In the genomic region with DNA sequence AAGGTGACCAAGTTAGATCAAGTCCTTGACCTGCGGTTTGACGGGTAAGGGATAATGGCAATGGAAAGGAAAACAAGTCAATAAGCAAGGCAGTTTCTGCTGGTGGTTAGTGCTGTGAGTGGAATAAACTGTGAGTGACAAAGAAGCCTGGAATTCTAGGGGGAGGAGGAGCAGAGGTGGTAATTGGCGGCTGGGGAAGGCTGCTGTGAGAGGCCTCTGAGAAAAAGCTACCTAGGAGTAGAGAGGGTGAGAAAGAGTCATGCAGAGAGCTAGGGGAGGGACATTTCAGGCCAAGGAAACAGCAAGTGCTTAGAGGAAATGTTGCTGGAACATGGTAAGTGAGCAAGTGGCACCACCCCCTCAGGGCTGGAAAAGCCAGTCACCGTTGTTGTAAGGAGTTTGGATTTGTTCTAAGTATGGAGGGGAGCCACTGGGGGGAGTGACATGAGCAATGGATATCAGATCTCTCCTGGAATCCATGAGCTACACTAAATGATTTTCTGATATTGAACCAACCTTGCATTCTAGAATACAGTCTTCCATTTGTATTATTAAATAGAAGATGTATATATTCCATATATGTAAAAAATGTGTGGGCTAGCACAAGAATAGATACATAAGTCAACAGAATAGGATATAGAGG, we compare ENCODE assay signal across 22 cellular contexts. TPM values are rescaled to one million over a fixed set of nuclear protein-coding genes. Genes with fewer than 3 reads are reported as not detected.
A peak's percentile ranks its signal among the peaks of the same experiment; 100 is the strongest.
DNase-seq lines count a peak whose midpoint lies in the region; FAIRE-seq and TF ChIP-seq lines count a peak whose summit lies in the region.
"Had no signal": no experiment of that assay in that cellular context is flagged by ENCODE, and none has a peak within 500 bp of the region (broad histone marks: within the 10 kb centered on the region; RNA-seq: fewer than 3 reads in every experiment).

No MANE protein-coding gene starts in this region.

- no peak overlapping the region for H4K5ac ChIP-seq in H1 (ENCODE audit: insufficient read length, low read depth, low read length)

- H3K4me3 ChIP-seq in H1 (ENCODE audit: extremely low read depth in 1 of 4, insufficient read depth in 2 of 4, low read depth in 3 of 4, low read length in 4 of 4) (no peak overlapping the region), neural progenitor cell (no peak overlapping the region)
- H3K4me3 ChIP-seq: gastrocnemius medialis, SJCRH30, upper lobe of left lung had no signal

- no peak overlapping the region for H3K4ac ChIP-seq in H1 (replicated peaks; ENCODE audit: insufficient read length, low read depth, low read length)

- H3K56ac ChIP-seq in H1 (replicated peaks; ENCODE audit: insufficient read length, low read depth, low read length), result no peak overlapping the region

- H4K20me1 ChIP-seq in H1 (replicated peaks in 1 of 2; ENCODE audit: control insufficient read depth in 1 of 2, insufficient read depth in 2 of 2, low read length in 2 of 2) (no peaks in the 10 kb centered on the region), neural progenitor cell (ENCODE audit: low read depth) (no peaks in the 10 kb centered on the region)

- H3K4me3 Mint-ChIP-seq in activated CD4-positive, alpha-beta T cell treated with anti-CD3 and anti-CD28 coated beads, Interleukin-2, amount 10 ng/mL, durations not matched to agents 7 days and 5 days, result no peak overlapping the region
- H3K4me3 Mint-ChIP-seq in neural progenitor cell, result peak overlapping the region; percentile 9
- H3K4me3 Mint-ChIP-seq: mesothelial cell of epicardium had no signal

- H3K27ac ChIP-seq in H1 (ENCODE audit: low read depth, low read length) (no peak overlapping the region), neural progenitor cell (no peak overlapping the region)
- H3K27ac ChIP-seq: gastrocnemius medialis, SJCRH30, upper lobe of left lung, WERI-Rb-1 had no signal

- FAIRE-seq in H1 (lab: Jason Lieb, UNC), result no peak
- FAIRE-seq: astrocyte, G401.6, small intestine had no signal

- H2BK20ac ChIP-seq in H1 (ENCODE audit: low read length), result no peak overlapping the region

- no peak overlapping the region for H3K4me2 ChIP-seq in H1 (ENCODE audit: insufficient read depth in 1 of 2, low read depth in 2 of 2, low read length in 2 of 2)
- no peak overlapping the region for H3K4me2 ChIP-seq in neural progenitor cell

- H3K4me1 ChIP-seq in H1 (replicated peaks in 1 of 4; ENCODE audit: control insufficient read depth in 3 of 4, insufficient read depth in 4 of 4, low read length in 3 of 4) (peaks cover 0 to 4% (median 2%) of the 10 kb centered on the region in 4 experiments; a peak in 2 of 7 replicates), neural progenitor cell (no peaks in the 10 kb centered on the region)
- H3K4me1 ChIP-seq: gastrocnemius medialis, SJCRH30, upper lobe of left lung had no signal

- H3K9me3 ChIP-seq in H1 (ENCODE audit: insufficient read depth in 2 of 2, low read depth in 1 of 2, low read length in 1 of 2), result 0 out of 4 replicates have a peak, but pooled peaks cover 4 to 6% of the 10 kb centered on the region in 2 experiments
- H3K9me3 ChIP-seq in neural progenitor cell (ENCODE audit: low read depth), result peaks cover 4% of the 10 kb centered on the region
- H3K9me3 ChIP-seq: gastrocnemius medialis had no signal

- no peak for TF ChIP-seq RAD21 in H1 (IDR thresholded peaks at IDR 0.05 in 1 of 2, conservative IDR thresholded peaks at IDR 0.05 in 1 of 2; ENCODE audit: low read depth in 2 of 2, low read length in 2 of 2)

- TF ChIP-seq EP300 in H1 (IDR thresholded peaks at IDR 0.05; ENCODE audit: borderline replicate concordance in 1 of 2, low read depth in 2 of 2, low read length in 2 of 2), result no peak

- H3K4me1 Mint-ChIP-seq in activated CD4-positive, alpha-beta T cell treated with anti-CD3 and anti-CD28 coated beads, Interleukin-2, amount 10 ng/mL, durations not matched to agents 7 days and 5 days, result peaks cover 32% of the 10 kb centered on the region
- H3K4me1 Mint-ChIP-seq in neural progenitor cell, result peaks cover 3% of the 10 kb centered on the region
- H3K4me1 Mint-ChIP-seq: mesothelial cell of epicardium had no signal

- no peak for TF ChIP-seq POLR2A in H1 (IDR thresholded peaks at IDR 0.05; ENCODE audit: control extremely low read depth in 1 of 2, low read depth in 2 of 2, low read length in 2 of 2)

- H2AK5ac ChIP-seq in H1 (ENCODE audit: low read depth, low read length), result no peak overlapping the region

- 94% methylated on average over 4 of the region's 4 CpGs; no CpG with 5 or more reads in 1 of the 2 experiments for WGBS in H1 (ENCODE audit: extremely low coverage in 1 of 2, insufficient coverage in 1 of 2, insufficient read length in 1 of 2, insufficient replicate concordance in 2 of 2, low coverage in 1 of 2, low lambda C conversion rate in 2 of 2, missing lambda C conversion rate in 1 of 2), 2 experiments

- POLR2A ChIA-PET in activated CD4-positive, alpha-beta T cell treated with anti-CD3 and anti-CD28 coated beads, Interleukin-2, amount 10 ng/mL, durations not matched to agents 7 days and 5 days (lab: Charles Lee), result no interaction called here
- POLR2A ChIA-PET in H1 (lab: Charles Lee; ENCODE audit: partially characterized antibody), result interaction anchor here (0.8 kb wide), 1 partner anchor 10 kb away, joined by 3 read pairs; no protein-coding TSS in a partner anchor

- 0 out of 2 replicates have a peak overlapping the region, but pooled peaks have one; percentile 39 for H2BK12ac ChIP-seq in H1 (ENCODE audit: low read depth, low read length)

- TF ChIP-seq CTCF in H1 (IDR thresholded peaks at IDR 0.05; ENCODE audit: control extremely low read depth in 1 of 3, insufficient read depth in 1 of 3, low read depth in 1 of 3, low read length in 3 of 3) (no peak), neural progenitor cell (IDR thresholded peaks at IDR 0.05) (no peak)

- H3K23ac ChIP-seq in H1 (ENCODE audit: insufficient read length), result no peak overlapping the region

- CTCF ChIA-PET in activated CD4-positive, alpha-beta T cell treated with anti-CD3 and anti-CD28 coated beads, Interleukin-2, amount 10 ng/mL, durations not matched to agents 7 days and 5 days (lab: Charles Lee), result no interaction called here
- CTCF ChIA-PET in H1 (lab: Charles Lee; ENCODE audit: partially characterized antibody), result interaction anchor here (0.8 kb wide), 1 partner anchor 61 kb away, joined by 3 read pairs; no protein-coding TSS in a partner anchor

- no peak overlapping the region for H2BK5ac ChIP-seq in H1 (ENCODE audit: low read depth, low read length)

- no peaks in the 10 kb centered on the region for H3F3A ChIP-seq in neural progenitor cell (ENCODE audit: low read depth)

- H3K18ac ChIP-seq in H1 (ENCODE audit: extremely low read depth, low read length), result no peak overlapping the region

- H3K14ac ChIP-seq in H1 (ENCODE audit: insufficient read length), result no peak overlapping the region

- no peak overlapping the region for H4K91ac ChIP-seq in H1 (replicated peaks; ENCODE audit: insufficient read length, low read length)

- no peaks in the 10 kb centered on the region for H3K27me3 ChIP-seq in H1 (replicated peaks in 1 of 4; ENCODE audit: control insufficient read depth in 3 of 4, extremely low read depth in 1 of 4, insufficient read depth in 3 of 4, low read length in 3 of 4)
- H3K27me3 ChIP-seq in neural progenitor cell, result no peaks in the 10 kb centered on the region
- H3K27me3 ChIP-seq: gastrocnemius medialis, SJCRH30, upper lobe of left lung had no signal

- H3K79me2 ChIP-seq in H1 (ENCODE audit: control insufficient read depth in 1 of 2, insufficient read depth in 2 of 2, low read length in 2 of 2) (no peaks in the 10 kb centered on the region), neural progenitor cell (ENCODE audit: low read depth) (no peaks in the 10 kb centered on the region)

- no peak for DNase-seq in activated CD4-positive, alpha-beta T cell treated with anti-CD3 and anti-CD28 coated beads, Interleukin-2, amount 10 ng/mL, durations not matched to agents 7 days and 5 days
- no peak for DNase-seq in activated CD4-positive, alpha-beta T cell treated with anti-CD3 and anti-CD28 coated beads for 1 hour
- DNase-seq in HK-2 (ENCODE audit: unreplicated experiment), result peak; percentile 11
- DNase-seq in H1 (ENCODE audit: low read depth in 1 of 2, low spot score in 2 of 2), result no peak
- DNase-seq in neural progenitor cell (ENCODE audit: low spot score), result no peak
- no peak for DNase-seq in OCI-M1 (lab: John Stamatoyannopoulos, UW)
- no peak for DNase-seq in T-helper 9 cell
- no peak for DNase-seq in SHP77 (lab: John Stamatoyannopoulos, UW)
- DNase-seq: activated CD4-positive, alpha-beta T cell treated with anti-CD3 and anti-CD28 coated beads, Interleukin-2, amount 50 U/mL, for 4 hours; activated naive CD4-positive, alpha-beta T cell; effector CD4-positive, alpha-beta T cell; gastrocnemius medialis; KG1; NCI-H774; SJCRH30; small intestine; stimulated activated CD4-positive, alpha-beta T cell treated with anti-CD3 and anti-CD28 coated beads, Interleukin-2, amount 100 ng/mL, for 48 hours; upper lobe of left lung; WERI-Rb-1 had no signal

- H3K9ac ChIP-seq in H1 (replicated peaks in 1 of 4; ENCODE audit: extremely low read depth in 1 of 4, low read depth in 3 of 4, low read length in 3 of 4) (no peak overlapping the region), neural progenitor cell (no peak overlapping the region)

- H3K36me3 Mint-ChIP-seq in activated CD4-positive, alpha-beta T cell treated with anti-CD3 and anti-CD28 coated beads, Interleukin-2, amount 10 ng/mL, durations not matched to agents 7 days and 5 days (ENCODE audit: low read depth), result peaks cover 64% of the 10 kb centered on the region
- H3K36me3 Mint-ChIP-seq in neural progenitor cell, result no peaks in the 10 kb centered on the region

- H4K8ac ChIP-seq in H1 (ENCODE audit: extremely low read depth, insufficient read depth, low read length), result no peak overlapping the region

- no peaks in the 10 kb centered on the region for H3K23me2 ChIP-seq in H1 (ENCODE audit: low read depth, low read length)

- no peak overlapping the region for H2BK120ac ChIP-seq in H1 (replicated peaks; ENCODE audit: low read depth, low read length)

- no peaks in the 10 kb centered on the region for H3K36me3 ChIP-seq in H1 (ENCODE audit: control insufficient read depth in 2 of 4, insufficient read depth in 4 of 4, low read length in 3 of 4)
- no peaks in the 10 kb centered on the region for H3K36me3 ChIP-seq in neural progenitor cell
- H3K36me3 ChIP-seq: gastrocnemius medialis, SJCRH30, upper lobe of left lung, WERI-Rb-1 had no signal

- peak overlapping the region; percentile 5 for H3K27ac Mint-ChIP-seq in activated CD4-positive, alpha-beta T cell treated with anti-CD3 and anti-CD28 coated beads, Interleukin-2, amount 10 ng/mL, durations not matched to agents 7 days and 5 days
- H3K27ac Mint-ChIP-seq in neural progenitor cell, result no peak overlapping the region
- H3K27ac Mint-ChIP-seq: mesothelial cell of epicardium had no signal

- H3K79me1 ChIP-seq in H1 (ENCODE audit: low read depth, low read length), result no peaks in the 10 kb centered on the region

- H3K9me3 Mint-ChIP-seq in activated CD4-positive, alpha-beta T cell treated with anti-CD3 and anti-CD28 coated beads, Interleukin-2, amount 10 ng/mL, durations not matched to agents 7 days and 5 days, result peaks cover 12% of the 10 kb centered on the region
- H3K9me3 Mint-ChIP-seq in neural progenitor cell, result peaks cover 10% of the 10 kb centered on the region

- H2BK15ac ChIP-seq in H1 (ENCODE audit: low read length), result peak overlapping the region; percentile 92; the same call in 1 of the 2 replicates

- H3K27me3 Mint-ChIP-seq in activated CD4-positive, alpha-beta T cell treated with anti-CD3 and anti-CD28 coated beads, Interleukin-2, amount 10 ng/mL, durations not matched to agents 7 days and 5 days, result no peaks in the 10 kb centered on the region
- H3K27me3 Mint-ChIP-seq in neural progenitor cell (ENCODE audit: insufficient read depth, low read depth), result no peaks in the 10 kb centered on the region

- no peak overlapping the region for H2AFZ ChIP-seq in H1 (ENCODE audit: low read length)
- H2AFZ ChIP-seq in neural progenitor cell (replicated peaks), result no peak overlapping the region

RNA-seq across cellular contexts. Expression of a gene that starts 6.7 kb away (rescaled TPM):
- total RNA-seq in activated CD4-positive, alpha-beta T cell treated with anti-CD3 and anti-CD28 coated beads, Interleukin-2, amount 10 ng/mL, durations not matched to agents 7 days and 5 days, result 10 to 100 TPM; 80.7 to 98.7 TPM
- 0.20 and 0.21 TPM in 2 replicates for total RNA-seq in H1 (2021; fragmentation: NEBNext Ultra II Directional; extraction: Animal tissue kit (Norgen Biotek cat#: 25700))
- 0.18 and 0.25 TPM in 2 replicates for polyA plus RNA-seq in H1 (2011; rRNA removed)
- 0.26 TPM for polyA plus RNA-seq in H1 (2011; cell fraction: cytosol; rRNA removed)
- 0.76 TPM for polyA plus RNA-seq in H1 (2011; cell fraction: nucleus; rRNA removed)
- 0.31 to 0.40 TPM (median 0.34 TPM) in 4 replicates for polyA plus RNA-seq in H1 (2012, experiment 1 of 2)
- 0.08 TPM for polyA plus RNA-seq in H1 (2012, experiment 2 of 2)
- polyA plus RNA-seq in H1 (2013, experiment 1 of 2), result 0.06 TPM
- polyA plus RNA-seq in H1 (2013, experiment 2 of 2), result 0.04 TPM
- 0.20 and 0.25 TPM in 2 replicates for polyA minus RNA-seq in H1 (2011; rRNA and poly(A)+ RNA removed)
- polyA minus RNA-seq in H1 (2011; cell fraction: cytosol; rRNA and poly(A)+ RNA removed), result 0.29 TPM
- 0.30 TPM for polyA minus RNA-seq in H1 (2011; cell fraction: nucleus; rRNA and poly(A)+ RNA removed)
- total RNA-seq in neural progenitor cell (ENCODE audit: low replicate concordance), result 0.25 TPM in 1 of 2 replicates, not detected in the other

RNA-seq across cellular contexts. Expression of a gene that starts 40.9 kb away (rescaled TPM):
- 10 to 100 TPM; 13.2 to 13.8 TPM for total RNA-seq in activated CD4-positive, alpha-beta T cell treated with anti-CD3 and anti-CD28 coated beads, Interleukin-2, amount 10 ng/mL, durations not matched to agents 7 days and 5 days
- total RNA-seq in H1 (2021; fragmentation: NEBNext Ultra II Directional; extraction: Animal tissue kit (Norgen Biotek cat#: 25700)), result 10.9 and 11.4 TPM in 2 replicates
- polyA plus RNA-seq in H1 (2011; rRNA removed), result 4.4 and 6.1 TPM in 2 replicates
- 3.9 TPM for polyA plus RNA-seq in H1 (2011; cell fraction: cytosol; rRNA removed)
- polyA plus RNA-seq in H1 (2011; cell fraction: nucleus; rRNA removed), result 13.0 TPM
- 6.0 to 7.5 TPM (median 6.9 TPM) in 4 replicates for polyA plus RNA-seq in H1 (2012, experiment 1 of 2)
- 3.7 TPM for polyA plus RNA-seq in H1 (2012, experiment 2 of 2)
- 7.0 TPM for polyA plus RNA-seq in H1 (2013, experiment 1 of 2)
- polyA plus RNA-seq in H1 (2013, experiment 2 of 2), result 6.7 TPM
- 6.8 and 7.2 TPM in 2 replicates for polyA minus RNA-seq in H1 (2011; rRNA and poly(A)+ RNA removed)
- polyA minus RNA-seq in H1 (2011; cell fraction: cytosol; rRNA and poly(A)+ RNA removed), result 9.0 TPM
- 11.1 TPM for polyA minus RNA-seq in H1 (2011; cell fraction: nucleus; rRNA and poly(A)+ RNA removed)
- total RNA-seq in neural progenitor cell (ENCODE audit: low replicate concordance), result 7.7 and 13.0 TPM in 2 replicates

Comparison
In these comparisons a context has a peak if more than half of its experiments do, and no peak if none do; other contexts are left out.
1. RNA of a gene that starts 6.7 kb away (total RNA-seq): 80.7 to 98.7 TPM in activated CD4-positive, alpha-beta T cell treated with anti-CD3 and anti-CD28 coated beads, Interleukin-2, amount 10 ng/mL, durations not matched to agents 7 days and 5 days; 0.20 to 0.21 TPM in H1 and 0.25 TPM in neural progenitor cell; every median in the first group is over 10 times any median in the second.